Comparison of ENCODE assay signal across 31 cellular contexts in genomic region chr14:99675381-99675835, GRCh38. TPM values are rescaled to one million over a fixed set of nuclear protein-coding genes. Genes with fewer than 3 reads are reported as not detected.
"Had no signal": no experiment of that assay in that cellular context is flagged by ENCODE, and none has a peak within 500 bp of the region (broad histone marks: within the 10 kb centered on the region; RNA-seq: fewer than 3 reads in every experiment).

No MANE protein-coding gene starts in this region.

- H3K36me3 Mint-ChIP-seq: activated CD4-positive, alpha-beta memory T cell treated with anti-CD3 and anti-CD28 coated beads for 36 hours; activated naive CD4-positive, alpha-beta T cell treated with anti-CD3 and anti-CD28 coated beads, Interleukin-2, amount 10 ng/mL, durations not matched to agents 7 days and 5 days; memory B cell had no signal

- H3K9me3 ChIP-seq: prostate gland, suprapubic skin had no signal

- H3K4me3 Mint-ChIP-seq: activated CD4-positive, alpha-beta memory T cell treated with anti-CD3 and anti-CD28 coated beads for 36 hours; activated naive CD4-positive, alpha-beta T cell treated with anti-CD3 and anti-CD28 coated beads, Interleukin-2, amount 10 ng/mL, durations not matched to agents 7 days and 5 days; activated T-cell treated with anti-CD3 and anti-CD28 coated beads, Interleukin-2, amount 50 U/mL, for 24 hours; dendritic cell treated with granulocyte-macrophage colony-stimulating factor and Interleukin-4, amounts not matched to agents 40 ng/mL and 50 ng/mL, for 4 days; memory B cell; naive thymus-derived CD4-positive, alpha-beta T cell; T-helper 1 cell treated with Interleukin-12 subunit alpha and Interleukin-12 subunit beta and Interleukin-4 antibody, amounts not matched to agents 30 μg/mL and 1 μg/mL, for 36 hours had no signal

- H3K4me3 ChIP-seq: prostate gland, smooth muscle cell, suprapubic skin, tibial artery had no signal

- H3K4me2 ChIP-seq: smooth muscle cell had no signal

- H3K27me3 ChIP-seq: breast epithelium had no signal

- H3K9me3 Mint-ChIP-seq: T-helper 1 cell treated with Interleukin-12 subunit alpha and Interleukin-12 subunit beta and Interleukin-4 antibody, amounts not matched to agents 30 μg/mL and 1 μg/mL, for 36 hours had no signal

- FAIRE-seq: frontal cortex, islet of Langerhans, TTC549 had no signal

- H3K4me1 ChIP-seq: prostate gland, suprapubic skin had no signal

- H3K36me3 ChIP-seq: breast epithelium, prostate gland, suprapubic skin, tibial artery had no signal

- H3K27ac ChIP-seq: breast epithelium, epithelial cell of prostate, prostate gland, suprapubic skin, tibial artery, VCaP had no signal

- ATAC-seq: left ventricle myocardium superior; naive thymus-derived CD4-positive, alpha-beta T cell had no signal

- DNase-seq: activated CD4-positive, alpha-beta memory T cell treated with anti-CD3 and anti-CD28 coated beads for 36 hours; activated CD4-positive, alpha-beta T cell treated with anti-CD3 and anti-CD28 coated beads for 48 hours; activated CD8-positive, alpha-beta memory T cell treated with anti-CD3 and anti-CD28 coated beads, Interleukin-2, amount 50 U/mL, for 48 hours; activated gamma-delta T cell; activated naive CD4-positive, alpha-beta T cell treated with anti-CD3 and anti-CD28 coated beads, Interleukin-2, amount 10 ng/mL, durations not matched to agents 7 days and 5 days; activated T-cell treated with anti-CD3 and anti-CD28 coated beads, Interleukin-2, amount 50 U/mL, for 24 hours; amygdala; central memory CD4-positive, alpha-beta T cell; left ventricle myocardium superior; midbrain; naive thymus-derived CD4-positive, alpha-beta T cell; retina; stimulated activated CD4-positive, alpha-beta T cell treated with anti-CD3 and anti-CD28 coated beads, Interleukin-15, amount 100 ng/mL, for 24 hours; stimulated activated CD4-positive, alpha-beta T cell treated with anti-CD3 and anti-CD28 coated beads, Interleukin-2, amount 100 ng/mL, for 24 hours; stimulated activated naive CD4-positive, alpha-beta T cell; SW 1271; T-helper 9 cell; tibial artery had no signal

- H3K27ac Mint-ChIP-seq: activated CD4-positive, alpha-beta memory T cell treated with anti-CD3 and anti-CD28 coated beads for 36 hours; activated naive CD4-positive, alpha-beta T cell treated with anti-CD3 and anti-CD28 coated beads, Interleukin-2, amount 10 ng/mL, durations not matched to agents 7 days and 5 days; activated T-cell treated with anti-CD3 and anti-CD28 coated beads, Interleukin-2, amount 50 U/mL, for 24 hours; dendritic cell treated with granulocyte-macrophage colony-stimulating factor and Interleukin-4, amounts not matched to agents 40 ng/mL and 50 ng/mL, for 4 days; memory B cell; naive thymus-derived CD4-positive, alpha-beta T cell; T-helper 1 cell treated with Interleukin-12 subunit alpha and Interleukin-12 subunit beta and Interleukin-4 antibody, amounts not matched to agents 30 μg/mL and 1 μg/mL, for 36 hours had no signal

RNA-seq across cellular contexts. Expression of gene HHIPL1, which starts 30.5 kb away (rescaled TPM):
- total RNA-seq: activated CD8-positive, alpha-beta memory T cell treated with anti-CD3 and anti-CD28 coated beads for 36 hours had no signal
- polyA plus RNA-seq: naive thymus-derived CD4-positive, alpha-beta T cell had no signal
